9 cellular contexts compared by ENCODE assay signal in the genomic region with DNA sequence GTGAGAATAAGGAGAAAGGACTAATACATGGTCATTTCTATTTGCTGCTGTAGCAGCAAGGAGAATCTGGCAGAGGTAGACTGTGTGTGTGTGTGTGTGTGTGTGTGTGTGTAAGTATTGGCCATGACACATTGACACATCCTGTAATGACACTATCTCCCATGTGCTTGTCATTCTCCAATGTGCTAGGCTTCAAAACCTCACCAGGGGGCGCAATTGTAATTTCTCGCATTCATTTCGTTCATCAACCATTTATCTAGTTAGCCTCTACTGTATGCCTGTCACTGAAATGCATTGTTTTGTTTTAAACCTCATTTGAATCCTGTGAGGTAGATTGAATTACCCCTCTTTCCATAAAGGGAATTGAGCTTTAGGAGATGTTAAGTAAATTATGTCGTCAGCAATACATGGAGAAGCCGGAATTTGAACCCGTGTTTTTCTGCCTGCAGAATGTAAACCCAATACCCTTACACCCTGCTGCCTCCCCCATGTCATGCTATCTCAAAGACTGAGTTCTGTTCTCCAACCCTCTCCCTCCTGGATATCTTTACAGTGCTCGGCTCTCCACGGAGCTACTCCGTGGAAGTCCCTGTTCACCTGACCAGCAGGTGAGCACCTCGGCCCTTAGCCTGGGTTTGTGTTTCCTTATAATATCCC.
DNase-seq lines count a peak whose midpoint lies in the region; ATAC-seq, FAIRE-seq and TF ChIP-seq lines count a peak whose summit lies in the region.
"Had no signal": no experiment of that assay in that cellular context is flagged by ENCODE, and none has a peak within 500 bp of the region (broad histone marks: within the 10 kb centered on the region; RNA-seq: fewer than 3 reads in every experiment).

No MANE protein-coding gene starts in this region.

- DNase-seq in NCI-H146 (lab: John Stamatoyannopoulos, UW) (peak; percentile 34), NCI-H146 treated with DMSO at 0.1 percent for 48 hours (lab: John Stamatoyannopoulos, UW; ENCODE audit: unreplicated experiment) (no peak), NCI-H2196 treated with DMSO at 0.1 percent for 48 hours (lab: John Stamatoyannopoulos, UW; ENCODE audit: unreplicated experiment) (peak; percentile 18), endothelial cell of umbilical vein (ENCODE audit: low read depth, low spot score) (peak; percentile 43), vagina (ENCODE audit: extremely low spot score in 2 of 2) (no peak)
- peak; percentile 40 for DNase-seq in activated CD4-positive, CD25-positive, alpha-beta regulatory T cell treated with anti-CD3 and anti-CD28 coated beads, Interleukin-2, amount 50 U/mL, for 72 hours
- peak in 6 of 9 donors; percentile 13 to 40 (median 26) for DNase-seq in naive thymus-derived CD4-positive, alpha-beta T cell

- no peak overlapping the region for H2AFZ ChIP-seq in endothelial cell of umbilical vein (ENCODE audit: low read depth, low read length)

- intact Hi-C loops in endothelial cell of umbilical vein (cut with micrococcal nuclease) (loop anchor here (1.0 to 10.0 kb wide), 4 partner anchors 551 to 1131 kb away; partner anchors contain the start of gene TADA1), vagina (cut with DNase I) (no loop called here)
- intact Hi-C loops in naive thymus-derived CD4-positive, alpha-beta T cell (cut with micrococcal nuclease): loop anchor here (1.0 to 10.0 kb wide), 5 partner anchors 505 to 1197 kb away; no protein-coding TSS in a partner anchor

- peaks cover 14 to 42% (median 32%) of the 10 kb centered on the region in 5 donors for H3K27me3 Mint-ChIP-seq in naive thymus-derived CD4-positive, alpha-beta T cell

- H3K4me3 Mint-ChIP-seq in naive thymus-derived CD4-positive, alpha-beta T cell: no peak overlapping the region

- no peak overlapping the region for H3K27ac Mint-ChIP-seq in naive thymus-derived CD4-positive, alpha-beta T cell

- H3K9ac ChIP-seq in endothelial cell of umbilical vein (replicated peaks; ENCODE audit: extremely low read depth, insufficient read depth, low read length): no peak overlapping the region
- H3K9ac ChIP-seq: BLaER1 treated with 17β-estradiol and CSF1 and Interleukin-3, amounts not matched to agents 10 nM and 100 nM had no signal

- POLR2A ChIA-PET in endothelial cell of umbilical vein (lab: Charles Lee): no interaction called here
- POLR2A ChIA-PET in naive thymus-derived CD4-positive, alpha-beta T cell (lab: Charles Lee): no interaction called here

- H3K36me3 Mint-ChIP-seq in naive thymus-derived CD4-positive, alpha-beta T cell: no peaks in the 10 kb centered on the region

- peaks cover 0 to 10% (median 0%) of the 10 kb centered on the region in 7 donors for H3K4me1 Mint-ChIP-seq in naive thymus-derived CD4-positive, alpha-beta T cell

- H3K36me3 ChIP-seq in endothelial cell of umbilical vein (ENCODE audit: control insufficient read depth in 2 of 2, extremely low read depth in 1 of 2, insufficient read depth in 2 of 2, low read length in 2 of 2) (no peaks in the 10 kb centered on the region), vagina (no peaks in the 10 kb centered on the region)
- H3K36me3 ChIP-seq in naive thymus-derived CD4-positive, alpha-beta T cell (ENCODE audit: control insufficient read depth in 2 of 3, insufficient read depth in 3 of 3, low read length in 3 of 3): no peaks in the 10 kb centered on the region
- H3K36me3 ChIP-seq: BLaER1 treated with 17β-estradiol and CSF1 and Interleukin-3, amounts not matched to agents 10 nM and 100 nM had no signal

- H3K9me3 ChIP-seq in endothelial cell of umbilical vein (replicated peaks; ENCODE audit: control insufficient read depth, insufficient read depth, low read length) (no peaks in the 10 kb centered on the region), vagina (no peaks in the 10 kb centered on the region)
- H3K9me3 ChIP-seq in naive thymus-derived CD4-positive, alpha-beta T cell (ENCODE audit: control insufficient read depth in 2 of 3, low read length in 3 of 3): no peaks in the 10 kb centered on the region
- H3K9me3 ChIP-seq: BLaER1 treated with 17β-estradiol and CSF1 and Interleukin-3, amounts not matched to agents 10 nM and 100 nM had no signal

- H3K4me3 ChIP-seq in endothelial cell of umbilical vein (replicated peaks in 1 of 3; ENCODE audit: insufficient read depth in 1 of 3, low read depth in 1 of 3, low read length in 3 of 3): no peak overlapping the region
- H3K4me3 ChIP-seq in naive thymus-derived CD4-positive, alpha-beta T cell (ENCODE audit: low read length): no peak overlapping the region
- no peak overlapping the region for H3K4me3 ChIP-seq in vagina
- H3K4me3 ChIP-seq: BLaER1 treated with 17β-estradiol and CSF1 and Interleukin-3, amounts not matched to agents 10 nM and 100 nM had no signal

- TF ChIP-seq POLR2A in endothelial cell of umbilical vein (IDR thresholded peaks at IDR 0.05; ENCODE audit: low read depth, low read length): no peak
- no peak for TF ChIP-seq POLR2A in vagina (IDR thresholded peaks at IDR 0.05)

- dilution Hi-C loops in endothelial cell of umbilical vein (cut with MboI; ENCODE audit: extremely low pct_ligation_motif_present, low sequenced_read_pairs): no loop called here

- no peaks in the 10 kb centered on the region for H3K79me2 ChIP-seq in endothelial cell of umbilical vein (ENCODE audit: control insufficient read depth, insufficient read depth, low read length)

- CTCF ChIA-PET in endothelial cell of umbilical vein (lab: Charles Lee): interaction anchor here (0.7 to 2.4 kb wide), 7 partner anchors 10 to 1606 kb away, joined by 3 to 34 read pairs (median 5); no protein-coding TSS in a partner anchor
- CTCF ChIA-PET in naive thymus-derived CD4-positive, alpha-beta T cell (lab: Charles Lee): interaction anchor here (0.6 kb wide), 1 partner anchor 327 kb away, joined by 3 read pairs; no protein-coding TSS in a partner anchor

- no peak overlapping the region for H3K27ac ChIP-seq in endothelial cell of umbilical vein (ENCODE audit: insufficient read depth, low read depth, low read length)
- no peak overlapping the region for H3K27ac ChIP-seq in naive thymus-derived CD4-positive, alpha-beta T cell (ENCODE audit: low read depth, low read length)
- H3K27ac ChIP-seq in vagina: no peak overlapping the region
- H3K27ac ChIP-seq: BLaER1 treated with 17β-estradiol and CSF1 and Interleukin-3, amounts not matched to agents 10 nM and 100 nM had no signal

- TF ChIP-seq CTCF in endothelial cell of umbilical vein (IDR thresholded peaks at IDR 0.05; ENCODE audit: extremely low read depth in 1 of 2, insufficient read depth in 1 of 2, low read depth in 1 of 2, low read length in 2 of 2): peak; percentile 71 to 73
- TF ChIP-seq CTCF in vagina (IDR thresholded peaks at IDR 0.05): peak in 2 of 3 experiments; percentile 34 to 35

- peak; percentile 63 for ATAC-seq in HG02885 (IDR thresholded peaks at IDR 0.05; ENCODE audit: poor library complexity, unreplicated experiment)
- ATAC-seq in naive thymus-derived CD4-positive, alpha-beta T cell: peak; percentile 77

- H3K4me2 ChIP-seq in endothelial cell of umbilical vein (ENCODE audit: insufficient read depth, low read length): no peak overlapping the region
- H3K4me2 ChIP-seq: BLaER1 treated with 17β-estradiol and CSF1 and Interleukin-3, amounts not matched to agents 10 nM and 100 nM had no signal

- H3K9me1 ChIP-seq in endothelial cell of umbilical vein (replicated peaks; ENCODE audit: control insufficient read depth, extremely low read depth, insufficient read depth, low read length): no peaks in the 10 kb centered on the region

- H3K4me1 ChIP-seq in endothelial cell of umbilical vein (ENCODE audit: control insufficient read depth, extremely low read depth, insufficient read depth, low read length) (no peaks in the 10 kb centered on the region), vagina (no peaks in the 10 kb centered on the region)
- H3K4me1 ChIP-seq in naive thymus-derived CD4-positive, alpha-beta T cell (ENCODE audit: control insufficient read depth in 2 of 2, insufficient read depth in 2 of 2, low read length in 2 of 2): no peaks in the 10 kb centered on the region

- no TSS peak for BruUV-seq in endothelial cell of umbilical vein (replicated peaks; lab: Mats Ljungman, UMichigan)

- H3K9me3 Mint-ChIP-seq in naive thymus-derived CD4-positive, alpha-beta T cell: no peaks in the 10 kb centered on the region

- H3K27me3 ChIP-seq in endothelial cell of umbilical vein (ENCODE audit: control insufficient read depth in 2 of 2, insufficient read depth in 2 of 2, low read length in 2 of 2) (no peaks in the 10 kb centered on the region), vagina (no peaks in the 10 kb centered on the region)
- no peaks in the 10 kb centered on the region for H3K27me3 ChIP-seq in naive thymus-derived CD4-positive, alpha-beta T cell (ENCODE audit: control insufficient read depth in 2 of 2, insufficient read depth in 2 of 2, low read length in 2 of 2)
- H3K27me3 ChIP-seq: BLaER1 treated with 17β-estradiol and CSF1 and Interleukin-3, amounts not matched to agents 10 nM and 100 nM had no signal

- peak; percentile 95 for FAIRE-seq in endothelial cell of umbilical vein (lab: Jason Lieb, UNC)

- H4K20me1 ChIP-seq in endothelial cell of umbilical vein (replicated peaks; ENCODE audit: control insufficient read depth, extremely low read depth, insufficient read depth, low read length): no peaks in the 10 kb centered on the region
- H4K20me1 ChIP-seq: BLaER1 treated with 17β-estradiol and CSF1 and Interleukin-3, amounts not matched to agents 10 nM and 100 nM had no signal

TF ChIP-seq in endothelial cell of umbilical vein, 7 proteins besides CTCF, POLR2A, EP300 and RAD21:
- no peak for TF ChIP-seq FOS (IDR thresholded peaks at IDR 0.05; ENCODE audit: borderline replicate concordance, insufficient read depth, low read length)
- TF ChIP-seq GATA2 (IDR thresholded peaks at IDR 0.05; ENCODE audit: insufficient read depth, insufficient read length, low read depth, low read length): no peak
- no peak for TF ChIP-seq JUN (IDR thresholded peaks at IDR 0.05; ENCODE audit: borderline replicate concordance, insufficient read depth, insufficient read length, low read depth)
- TF ChIP-seq POLR2AphosphoS5 (IDR thresholded peaks at IDR 0.05; ENCODE audit: insufficient read depth, low read depth, low read length): no peak
- no peak for TF ChIP-seq EZH2 (IDR thresholded peaks at IDR 0.05; ENCODE audit: borderline replicate concordance, low read depth, low read length, severe bottlenecking)
- TF ChIP-seq, protein P1, sequence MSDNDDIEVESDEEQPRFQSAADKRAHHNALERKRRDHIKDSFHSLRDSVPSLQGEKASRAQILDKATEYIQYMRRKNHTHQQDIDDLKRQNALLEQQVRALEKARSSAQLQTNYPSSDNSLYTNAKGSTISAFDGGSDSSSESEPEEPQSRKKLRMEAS (IDR thresholded peaks at IDR 0.05; ENCODE audit: insufficient read depth, insufficient read length): no peak
- TF ChIP-seq MYC (IDR thresholded peaks at IDR 0.05; ENCODE audit: low read depth, low read length): no peak

Comparison
In these comparisons a context has a peak if more than half of its experiments do, and no peak if none do; other contexts are left out.
1. DNase-seq: peak in NCI-H146 (single experiment), NCI-H2196 treated with DMSO at 0.1 percent for 48 hours (single experiment), activated CD4-positive, CD25-positive, alpha-beta regulatory T cell treated with anti-CD3 and anti-CD28 coated beads, Interleukin-2, amount 50 U/mL, for 72 hours (single experiment), endothelial cell of umbilical vein (single experiment) and naive thymus-derived CD4-positive, alpha-beta T cell (6 of 9); none in NCI-H146 treated with DMSO at 0.1 percent for 48 hours (single experiment) and vagina (0 of 2).